In the genomic region with DNA sequence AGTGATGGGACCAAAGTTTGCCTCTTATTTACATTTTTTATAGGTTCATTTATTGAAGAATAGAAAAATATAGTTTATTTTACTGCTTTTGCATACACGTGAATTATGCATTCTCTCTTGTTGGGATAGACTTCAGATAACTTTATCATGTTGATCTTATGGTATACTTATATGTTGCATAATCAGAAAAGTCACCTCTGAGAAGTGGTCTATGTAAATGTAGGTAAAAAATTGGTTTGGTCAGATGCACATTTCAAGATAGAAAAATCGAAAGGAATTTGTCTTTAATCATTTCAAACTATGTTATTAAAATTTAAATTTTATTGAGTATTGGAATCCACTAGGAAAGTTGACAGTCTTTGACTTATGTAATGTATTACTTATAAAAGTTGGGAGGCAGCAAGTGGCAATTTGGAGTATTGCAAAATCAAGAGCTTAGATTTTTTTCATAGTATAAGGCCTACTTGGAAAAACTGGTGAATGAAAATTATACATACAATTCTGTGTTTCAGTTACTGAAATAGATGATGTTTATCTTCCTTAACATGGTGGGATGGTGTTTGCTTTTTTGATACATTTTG, we compare ENCODE assay signal across 9 cellular contexts. TPM values are rescaled to one million over a fixed set of nuclear protein-coding genes. Genes with fewer than 3 reads are reported as not detected.
DNase-seq lines count a peak whose midpoint lies in the region; ATAC-seq and TF ChIP-seq lines count a peak whose summit lies in the region.
"Had no signal": no experiment of that assay in that cellular context is flagged by ENCODE, and none has a peak within 500 bp of the region (broad histone marks: within the 10 kb centered on the region; RNA-seq: fewer than 3 reads in every experiment).

No MANE protein-coding gene starts in this region.

- ATAC-seq in CD4-positive, alpha-beta T cell (ENCODE audit: poor library complexity): no peak
- ATAC-seq in naive thymus-derived CD8-positive, alpha-beta T cell: no peak
- ATAC-seq in GM21529 (IDR thresholded peaks at IDR 0.05; ENCODE audit: unreplicated experiment) (no peak), HG02870 (IDR thresholded peaks at IDR 0.05; ENCODE audit: unreplicated experiment) (no peak)

- no peak overlapping the region for H3K9ac ChIP-seq in HUES64 (ENCODE audit: low read depth, low read length)

- H3K9me3 Mint-ChIP-seq in CD4-positive, alpha-beta T cell: no peaks in the 10 kb centered on the region
- peaks cover 0 to 5% (median 0%) of the 10 kb centered on the region in 5 experiments for H3K9me3 Mint-ChIP-seq in brain
- H3K9me3 Mint-ChIP-seq in naive thymus-derived CD8-positive, alpha-beta T cell: peaks cover 0 to 2% (median 0%) of the 10 kb centered on the region in 9 donors

- no CpG with 5 or more reads among the region's 2 CpGs for WGBS in HUES64

- no peak for TF ChIP-seq CTCF in CD4-positive, alpha-beta T cell (IDR thresholded peaks at IDR 0.05)
- TF ChIP-seq CTCF in brain (conservative IDR thresholded peaks at IDR 0.05) (no peak), GM13976 (IDR thresholded peaks at IDR 0.05; ENCODE audit: borderline replicate concordance, control extremely low read depth, extremely low read depth, insufficient read depth, missing control alignments) (no peak)

- H3K4me1 ChIP-seq in HUES64 (ENCODE audit: insufficient read depth, low read length): peaks cover 47% of the 10 kb centered on the region

- H3K4me3 Mint-ChIP-seq in CD4-positive, alpha-beta T cell: peak overlapping the region; percentile 99
- H3K4me3 Mint-ChIP-seq in brain: peak overlapping the region; percentile 98 to 100 (median 99)
- H3K4me3 Mint-ChIP-seq in naive thymus-derived CD8-positive, alpha-beta T cell: peak overlapping the region; percentile 96 to 100 (median 99)

- H3K36me3 Mint-ChIP-seq in CD4-positive, alpha-beta T cell (ENCODE audit: low read depth): peaks cover 24% of the 10 kb centered on the region
- H3K36me3 Mint-ChIP-seq in brain: peaks cover 15% of the 10 kb centered on the region
- H3K36me3 Mint-ChIP-seq in naive thymus-derived CD8-positive, alpha-beta T cell: peaks cover 0 to 16% (median 2%) of the 10 kb centered on the region in 3 donors

- peaks cover 7% of the 10 kb centered on the region for H3K36me3 ChIP-seq in HUES64 (ENCODE audit: insufficient read depth, low read length)

- in situ Hi-C loops in GM13976 (cut with MboI; ENCODE audit: low sequenced_read_pairs, unreplicated experiment): no loop called here

- peaks cover 78% of the 10 kb centered on the region for H3K4me1 Mint-ChIP-seq in CD4-positive, alpha-beta T cell (ENCODE audit: low read depth)
- H3K4me1 Mint-ChIP-seq in brain: peaks cover 75% of the 10 kb centered on the region
- H3K4me1 Mint-ChIP-seq in naive thymus-derived CD8-positive, alpha-beta T cell: peaks cover 23 to 69% (median 65%) of the 10 kb centered on the region in 4 donors

- peak overlapping the region; percentile 99 for H3K27ac Mint-ChIP-seq in CD4-positive, alpha-beta T cell
- peak overlapping the region in 4 of 5 experiments; percentile 16 to 98 (median 52) for H3K27ac Mint-ChIP-seq in brain
- peak overlapping the region in 8 of 10 donors; percentile 48 to 100 (median 60) for H3K27ac Mint-ChIP-seq in naive thymus-derived CD8-positive, alpha-beta T cell

- POLR2A ChIA-PET in CD4-positive, alpha-beta T cell (lab: Charles Lee): interaction anchor here (1.2 to 4.5 kb wide), 4 partner anchors 7 to 64 kb away, joined by 3 to 107 read pairs (median 18); no protein-coding TSS in a partner anchor
- POLR2A ChIA-PET in naive thymus-derived CD8-positive, alpha-beta T cell (lab: Charles Lee): interaction anchor here (4.2 kb wide), 1 partner anchor 64 kb away, joined by 48 read pairs; no protein-coding TSS in a partner anchor

- H3K4me3 ChIP-seq in HUES64 (ENCODE audit: low read length): peak overlapping the region; percentile 100

- intact Hi-C loops in CD4-positive, alpha-beta T cell (cut with DNase I, micrococcal nuclease): loop anchor here in 1 of 2 experiments (2.0 to 5.0 kb wide), 4 partner anchors 13 to 69 kb away; no protein-coding TSS in a partner anchor

- H3K27ac ChIP-seq in CD4-positive, alpha-beta T cell (ENCODE audit: low read depth, low read length): no peak overlapping the region
- H3K27ac ChIP-seq in HUES64 (ENCODE audit: low read depth, low read length): no peak overlapping the region

- H3K27me3 Mint-ChIP-seq in CD4-positive, alpha-beta T cell: no peaks in the 10 kb centered on the region
- H3K27me3 Mint-ChIP-seq in brain: peaks cover 4% of the 10 kb centered on the region
- no peaks in the 10 kb centered on the region for H3K27me3 Mint-ChIP-seq in naive thymus-derived CD8-positive, alpha-beta T cell

- H3K27me3 ChIP-seq in CD4-positive, alpha-beta T cell (ENCODE audit: control insufficient read depth, insufficient read depth, low read length): no peaks in the 10 kb centered on the region
- peaks cover 13% of the 10 kb centered on the region for H3K27me3 ChIP-seq in HUES64 (ENCODE audit: insufficient read depth, low read length)

- H3K9me3 ChIP-seq in CD4-positive, alpha-beta T cell (ENCODE audit: control insufficient read depth, low read length): no peaks in the 10 kb centered on the region
- H3K9me3 ChIP-seq in HUES64 (ENCODE audit: insufficient read depth, low read depth, low read length): no peaks in the 10 kb centered on the region

- no peak for DNase-seq in CD4-positive, alpha-beta T cell
- DNase-seq in naive thymus-derived CD8-positive, alpha-beta T cell: no peak
- no peak for DNase-seq in GM13976 (ENCODE audit: low spot score)
- DNase-seq in T1000 (lab: John Stamatoyannopoulos, UW): no peak
- DNase-seq: WERI-Rb-1 had no signal

- CTCF ChIA-PET in CD4-positive, alpha-beta T cell (lab: Charles Lee): interaction anchor here (1.5 kb wide), 1 partner anchor 39 kb away, joined by 3 read pairs; no protein-coding TSS in a partner anchor

RNA-seq across cellular contexts. Expression of a gene that starts 2.4 kb away (rescaled TPM):
- total RNA-seq in CD4-positive, alpha-beta T cell: 100 to 1,000 TPM; 125 to 136 TPM
- polyA plus RNA-seq in HUES64 (2013, experiment 1 of 2): 32.1 TPM
- polyA plus RNA-seq in HUES64 (2013, experiment 2 of 2): 35.1 TPM
- 10.4 TPM for polyA plus RNA-seq in brain (ENCODE audit: insufficient read depth, low read depth, low replicate concordance)
- total RNA-seq in naive thymus-derived CD8-positive, alpha-beta T cell: 100 to 1,000 TPM; 115 to 118 TPM
- polyA plus RNA-seq in naive thymus-derived CD8-positive, alpha-beta T cell: 10 to 100 TPM; 23.7 to 38.6 (median 28.9) TPM
